In the genomic region with DNA sequence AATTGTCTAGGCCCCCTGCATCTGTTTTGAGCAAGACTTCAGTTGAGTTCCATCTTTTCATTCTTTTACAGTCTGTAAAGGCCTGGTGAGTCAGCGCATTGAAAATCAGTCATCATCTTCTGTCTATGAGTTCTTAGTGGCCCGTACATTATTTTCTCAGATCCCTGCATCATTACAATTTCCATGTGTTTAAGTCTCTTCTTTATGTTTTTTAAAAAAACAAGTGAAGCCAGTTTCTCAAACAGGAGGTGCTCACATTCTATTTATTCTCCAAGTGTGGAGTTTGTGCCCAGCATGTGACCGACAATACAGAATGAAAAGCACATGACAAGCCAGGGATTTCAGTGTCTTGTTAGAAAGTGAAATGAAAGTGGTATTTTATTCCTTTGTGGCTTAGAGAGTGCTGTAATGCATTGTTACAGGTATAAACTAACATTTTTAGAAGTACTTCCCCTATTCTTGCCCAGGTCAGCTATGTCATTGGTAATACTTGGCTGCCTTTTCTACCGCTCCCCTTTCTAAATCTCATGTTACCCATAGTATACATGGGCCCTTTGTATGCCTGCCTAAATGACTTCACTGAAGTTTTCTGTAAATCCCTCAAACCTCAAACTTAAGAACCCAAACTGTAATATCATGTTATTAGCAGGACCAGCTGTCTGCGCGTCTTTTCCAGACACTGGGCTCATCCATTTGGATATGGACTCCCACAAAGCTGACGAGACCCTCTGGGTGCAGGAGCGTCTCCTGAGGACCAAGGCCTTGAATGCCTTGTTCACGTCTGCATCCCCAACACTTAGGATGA, we compare ENCODE assay signal across 11 cellular contexts.
DNase-seq lines count a peak whose midpoint lies in the region; ATAC-seq, FAIRE-seq and TF ChIP-seq lines count a peak whose summit lies in the region.
"Had no signal": no experiment of that assay in that cellular context is flagged by ENCODE, and none has a peak within 500 bp of the region (broad histone marks: within the 10 kb centered on the region; RNA-seq: fewer than 3 reads in every experiment).

No MANE protein-coding gene starts in this region.

- H3K27me3 ChIP-seq in testis (no peaks in the 10 kb centered on the region), H9 (ENCODE audit: insufficient read depth, low read length) (no peaks in the 10 kb centered on the region)
- H3K27me3 ChIP-seq: colonic mucosa had no signal

- H3K36me3 ChIP-seq in testis (ENCODE audit: low read depth, missing control alignments): no peaks in the 10 kb centered on the region
- H3K36me3 ChIP-seq: colonic mucosa had no signal

- 0 out of 7 replicates have a peak overlapping the region, but pooled peaks of 1 of the 3 experiments have one; percentile 1 for H3K27ac Mint-ChIP-seq in H9

- no peak overlapping the region for H2BK120ac ChIP-seq in H9 (ENCODE audit: low read depth, low read length, poor library complexity, severe bottlenecking)

- H3K23ac ChIP-seq in H9 (ENCODE audit: insufficient read length, low read depth, low read length): no peak overlapping the region

- no peak overlapping the region for H2BK5ac ChIP-seq in H9 (ENCODE audit: insufficient read length, low read length)

- TF ChIP-seq POLR2A in GM12892 (IDR thresholded peaks at IDR 0.05; ENCODE audit: low read depth, low read length): no peak
- no peak for TF ChIP-seq POLR2A in testis (IDR thresholded peaks at IDR 0.05)

- H3K36me3 Mint-ChIP-seq in H9 (ENCODE audit: insufficient read depth in 1 of 3, low read depth in 3 of 3): peaks cover 6 to 15% (median 9%) of the 10 kb centered on the region in 3 experiments; a peak in 6 of 7 replicates

- no peaks in the 10 kb centered on the region for H4K20me1 ChIP-seq in H9 (ENCODE audit: control insufficient read depth, insufficient read depth, insufficient read length)

- H3K4me2 ChIP-seq in H9 (ENCODE audit: insufficient read depth, insufficient read length, low read length): no peak overlapping the region

- intact Hi-C loops in left ventricle myocardium superior (cut with micrococcal nuclease) (no loop called here), testis (cut with DNase I; ENCODE audit: low total_unique reads) (no loop called here)

- H2BK12ac ChIP-seq in H9 (ENCODE audit: insufficient read length, low read depth, low read length): no peak overlapping the region

- WGBS in testis, 2 donors: 88 to 90% methylated on average over 8 to 9 of the region's 9 CpGs
- WGBS in H9 (ENCODE audit: extremely low coverage, insufficient read length, low lambda C conversion rate): no CpG with 5 or more reads among the region's 9 CpGs

- no peaks in the 10 kb centered on the region for H3K23me2 ChIP-seq in H9 (ENCODE audit: insufficient read length, low read depth, low read length, poor library complexity, severe bottlenecking)

- H3K56ac ChIP-seq in H9 (ENCODE audit: insufficient read length, low read depth, low read length): no peak overlapping the region

- H3K14ac ChIP-seq in H9 (ENCODE audit: insufficient read depth, low read length): no peak overlapping the region

- H3T11ph ChIP-seq in H9 (ENCODE audit: low read length): no peak overlapping the region

- no peaks in the 10 kb centered on the region for H3K27me3 Mint-ChIP-seq in H9 (ENCODE audit: low read depth)

- peaks cover 2% of the 10 kb centered on the region for H3K4me1 ChIP-seq in testis
- H3K4me1 ChIP-seq in H9 (ENCODE audit: insufficient read depth, low read length): no peaks in the 10 kb centered on the region
- H3K4me1 ChIP-seq: colonic mucosa, parathyroid adenoma had no signal

- peaks cover 10 to 11% of the 10 kb centered on the region in 2 experiments for H3K4me1 Mint-ChIP-seq in H9

- H3K4me3 ChIP-seq in testis: no peak overlapping the region
- H3K4me3 ChIP-seq: colonic mucosa had no signal

- no peak overlapping the region for H3K9ac ChIP-seq in H9 (ENCODE audit: extremely low read depth, insufficient read length, low read length)
- H3K9ac ChIP-seq: parathyroid adenoma had no signal

- no peak overlapping the region for H4K91ac ChIP-seq in H9 (ENCODE audit: insufficient read length, low read depth, low read length)

- H4K8ac ChIP-seq in H9 (replicated peaks; ENCODE audit: insufficient read length, low read depth, low read length): no peak overlapping the region

- DNase-seq in GM12892 (ENCODE audit: insufficient read length): no peak
- peak; percentile 46 for DNase-seq in LHCN-M2 (ENCODE audit: low read depth)
- DNase-seq in left ventricle myocardium superior: no peak
- DNase-seq in HK-2 (ENCODE audit: unreplicated experiment): no peak
- no peak for DNase-seq in A172 (ENCODE audit: low spot score)
- DNase-seq in testis: no peak
- no peak for DNase-seq in H9
- DNase-seq: colonic mucosa, SHP77 treated with DMSO at 0.1 percent for 48 hours had no signal

- TF ChIP-seq CTCF in testis (IDR thresholded peaks at IDR 0.05) (no peak), H9 (conservative IDR thresholded peaks at IDR 0.05) (no peak)

- peak; percentile 79 for FAIRE-seq in GM12892 (lab: Jason Lieb, UNC)

- no peak overlapping the region for H2AK5ac ChIP-seq in H9 (ENCODE audit: insufficient read length, low read length)

- H3K9me3 ChIP-seq in testis (no peaks in the 10 kb centered on the region), H9 (ENCODE audit: control insufficient read depth, low read depth, low read length) (no peaks in the 10 kb centered on the region)
- H3K9me3 ChIP-seq: colonic mucosa had no signal

- H3K27ac ChIP-seq in testis (no peak overlapping the region), H9 (ENCODE audit: insufficient read length, low read depth, low read length) (no peak overlapping the region)
- H3K27ac ChIP-seq: colonic mucosa, parathyroid adenoma had no signal

- no peaks in the 10 kb centered on the region for H3K79me2 ChIP-seq in H9 (ENCODE audit: insufficient read depth, low read length)
- H3K79me2 ChIP-seq: parathyroid adenoma had no signal

- ATAC-seq in GM21786 (IDR thresholded peaks at IDR 0.05; ENCODE audit: unreplicated experiment) (peak; percentile 85), left ventricle myocardium superior (peak; percentile 17)

- no peak overlapping the region for H4K5ac ChIP-seq in H9 (ENCODE audit: insufficient read length, low read depth, low read length)

- no peak overlapping the region for H3K4me3 Mint-ChIP-seq in H9

- H2BK20ac ChIP-seq in H9 (ENCODE audit: low read depth, low read length, poor library complexity, severe bottlenecking): no peak overlapping the region

- H3K79me1 ChIP-seq in H9 (ENCODE audit: insufficient read depth, low read depth, low read length, poor library complexity, severe bottlenecking): no peaks in the 10 kb centered on the region

- H2AFZ ChIP-seq in H9 (ENCODE audit: low read length): no peak overlapping the region
- H2AFZ ChIP-seq: parathyroid adenoma had no signal

- no peak overlapping the region for H3K4ac ChIP-seq in H9 (ENCODE audit: low read depth, low read length)

- H2BK15ac ChIP-seq in H9 (ENCODE audit: low read depth, low read length): no peak overlapping the region

- H3K18ac ChIP-seq in H9 (ENCODE audit: insufficient read length, low read depth, low read length): no peak overlapping the region

- H3K9me3 Mint-ChIP-seq in H9: no peaks in the 10 kb centered on the region
